In the genomic region with DNA sequence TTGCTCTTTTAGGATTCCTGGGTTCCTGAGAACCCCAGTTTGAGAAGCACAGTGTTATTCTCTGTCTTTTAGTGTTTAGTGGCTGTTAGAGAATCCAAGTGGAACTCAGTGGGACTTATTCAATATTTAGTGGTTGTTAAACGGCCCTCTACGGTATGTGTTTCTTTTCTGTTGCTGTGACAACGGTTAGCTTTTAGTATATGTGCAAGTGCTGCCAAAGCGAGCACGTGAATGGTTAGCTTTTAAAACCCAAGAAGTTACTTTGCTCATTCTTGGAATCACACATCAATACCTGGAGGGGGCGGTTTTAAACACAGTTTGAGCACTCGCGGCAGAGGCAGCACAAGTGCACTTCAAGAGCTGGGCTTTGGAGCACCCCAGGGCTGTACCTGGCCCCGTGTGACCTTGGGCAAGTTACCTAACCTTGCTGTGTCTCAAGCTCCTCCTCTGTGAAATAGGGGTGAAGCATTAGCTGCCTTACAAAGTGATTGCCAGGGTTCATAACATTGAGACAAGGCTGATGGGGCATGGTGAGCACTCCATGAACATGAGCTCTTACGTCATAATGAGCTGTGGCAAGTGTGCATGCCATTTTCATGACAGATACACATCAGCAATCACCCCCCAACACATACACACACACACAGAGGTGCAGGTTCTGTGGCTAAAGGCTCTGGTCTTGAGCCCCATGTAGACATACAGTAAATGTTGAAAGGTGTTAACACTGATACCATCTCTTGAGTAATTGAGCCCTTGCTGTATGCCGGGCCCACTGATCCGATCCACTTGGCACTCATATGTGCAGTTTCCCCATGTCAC, we compare ENCODE assay signal across 21 cellular contexts.
DNase-seq lines count a peak whose midpoint lies in the region; ATAC-seq and TF ChIP-seq lines count a peak whose summit lies in the region.
"Had no signal": no experiment of that assay in that cellular context is flagged by ENCODE, and none has a peak within 500 bp of the region (broad histone marks: within the 10 kb centered on the region; RNA-seq: fewer than 3 reads in every experiment).

No MANE protein-coding gene starts in this region.

- H4K20me1 ChIP-seq in Karpas-422 (ENCODE audit: insufficient read depth, low read depth, low read length) (no peaks in the 10 kb centered on the region), OCI-LY7 (ENCODE audit: insufficient read depth, low read length) (no peaks in the 10 kb centered on the region)

- BruUV-seq in OCI-LY7 (replicated peaks; lab: Mats Ljungman, UMichigan) = no TSS peak

- no peak overlapping the region for H3K27ac ChIP-seq in Karpas-422 (ENCODE audit: low read length)
- no peak overlapping the region for H3K27ac ChIP-seq in left lung
- no peak overlapping the region for H3K27ac ChIP-seq in thyroid gland
- H3K27ac ChIP-seq in OCI-LY7 (ENCODE audit: low read depth, low read length, poor library complexity, severe bottlenecking) = no peak overlapping the region
- H3K27ac ChIP-seq: brain microvascular endothelial cell, coronary artery, neutrophil, vagina had no signal

- H3K79me2 ChIP-seq in Karpas-422 (ENCODE audit: low read length) (no peaks in the 10 kb centered on the region), OCI-LY7 (ENCODE audit: insufficient read depth, low read depth, low read length) (no peaks in the 10 kb centered on the region)

- DNase-seq in AG10803 (ENCODE audit: low read depth) = peak; percentile 53
- peak; percentile 15 for DNase-seq in Karpas-422
- peak; percentile 54 for DNase-seq in epithelial cell of esophagus (ENCODE audit: low read depth)
- DNase-seq in left lung = no peak
- DNase-seq in thyroid gland = no peak
- no peak for DNase-seq in OCI-LY7 (ENCODE audit: low spot score)
- DNase-seq in CD1c-positive myeloid dendritic cell (ENCODE audit: extremely low spot score) = no peak
- no peak for DNase-seq in globus pallidus (ENCODE audit: low spot score)
- DNase-seq: activated CD4-positive, alpha-beta T cell treated with anti-CD3 and anti-CD28 coated beads, Interleukin-2, amount 10 ng/mL, durations not matched to agents 24 days and 14 days; activated naive CD8-positive, alpha-beta T cell treated with anti-CD3 and anti-CD28 coated beads, Interleukin-2, amount 10 ng/mL, durations not matched to agents 7 days and 5 days; brain microvascular endothelial cell; DMS 273 treated with DMSO at 0.1 percent for 48 hours; left colon; NCI-H82; PC-3; SIG-M5; substantia nigra; T-helper 1 cell had no signal

- H2AFZ ChIP-seq in Karpas-422 (ENCODE audit: low read length) = no peak overlapping the region
- no peak overlapping the region for H2AFZ ChIP-seq in OCI-LY7 (ENCODE audit: low read length)

- CTCF ChIA-PET in OCI-LY7 (lab: Charles Lee; ENCODE audit: unreplicated experiment) = no interaction called here

- H3K4me3 ChIP-seq in AG10803 (ENCODE audit: low read length) = no peak overlapping the region
- no peak overlapping the region for H3K4me3 ChIP-seq in Karpas-422 (ENCODE audit: low read length)
- H3K4me3 ChIP-seq in epithelial cell of esophagus (ENCODE audit: low read length) = no peak overlapping the region
- no peak overlapping the region for H3K4me3 ChIP-seq in left lung
- no peak overlapping the region for H3K4me3 ChIP-seq in thyroid gland (replicated peaks in 1 of 3)
- no peak overlapping the region for H3K4me3 ChIP-seq in OCI-LY7 (ENCODE audit: low read depth, low read length, poor library complexity, severe bottlenecking)
- H3K4me3 ChIP-seq: coronary artery, vagina had no signal

- ATAC-seq in left lung = peak; percentile 63
- ATAC-seq: left colon, PC-3 had no signal

- intact Hi-C loops in left lung (cut with DNase I) = no loop called here
- intact Hi-C loops in thyroid gland (cut with DNase I) = no loop called here
- intact Hi-C loops in OCI-LY7 (cut with micrococcal nuclease; ENCODE audit: unreplicated experiment) = no loop called here

- POLR2A ChIA-PET in OCI-LY7 (lab: Charles Lee) = no interaction called here

- WGBS in thyroid gland, 2 donors = 69 to 76% methylated on average over 11 to 12 of the region's 12 CpGs

- H3K9me3 ChIP-seq in Karpas-422 (ENCODE audit: low read length) (no peaks in the 10 kb centered on the region), left lung (no peaks in the 10 kb centered on the region), thyroid gland (no peaks in the 10 kb centered on the region), OCI-LY7 (ENCODE audit: low read length) (no peaks in the 10 kb centered on the region)
- H3K9me3 ChIP-seq: neutrophil, vagina had no signal

- no peak for TF ChIP-seq CTCF in AG10803 (conservative IDR thresholded peaks at IDR 0.05; ENCODE audit: low read length)
- no peak for TF ChIP-seq CTCF in epithelial cell of esophagus (IDR thresholded peaks at IDR 0.05; ENCODE audit: insufficient read depth, low read depth, low read length, missing control alignments)
- TF ChIP-seq CTCF in left lung (IDR thresholded peaks at IDR 0.05) = no peak
- TF ChIP-seq CTCF in thyroid gland (IDR thresholded peaks at IDR 0.05) = no peak
- TF ChIP-seq CTCF in OCI-LY7 (conservative IDR thresholded peaks at IDR 0.05; ENCODE audit: low read length) = no peak

- no peaks in the 10 kb centered on the region for H3K36me3 ChIP-seq in Karpas-422 (ENCODE audit: insufficient read depth, low read length)
- peaks cover 0 to 50% of the 10 kb centered on the region in 2 donors for H3K36me3 ChIP-seq in left lung
- peaks cover 8 to 16% of the 10 kb centered on the region in 2 donors for H3K36me3 ChIP-seq in thyroid gland
- H3K36me3 ChIP-seq in OCI-LY7 (ENCODE audit: insufficient read depth, low read length) = no peaks in the 10 kb centered on the region
- H3K36me3 ChIP-seq: neutrophil, vagina had no signal

- TF ChIP-seq POLR2A in thyroid gland (IDR thresholded peaks at IDR 0.05) = no peak

- H3K9me2 ChIP-seq in Karpas-422 (replicated peaks; ENCODE audit: insufficient read depth, low read length) (no peaks in the 10 kb centered on the region), OCI-LY7 (ENCODE audit: insufficient read depth, low read length) (no peaks in the 10 kb centered on the region)

- H3K9ac ChIP-seq in Karpas-422 (ENCODE audit: low read length) = no peak overlapping the region

- H3K4me1 ChIP-seq in Karpas-422 (ENCODE audit: low read length) (no peaks in the 10 kb centered on the region), left lung (no peaks in the 10 kb centered on the region), thyroid gland (no peaks in the 10 kb centered on the region), OCI-LY7 (ENCODE audit: insufficient read depth, low read length, poor library complexity, severe bottlenecking) (no peaks in the 10 kb centered on the region)

- no peak overlapping the region for H3K4me2 ChIP-seq in Karpas-422 (ENCODE audit: low read depth, low read length, poor library complexity, severe bottlenecking)
- no peak overlapping the region for H3K4me2 ChIP-seq in OCI-LY7 (ENCODE audit: low read length)

- H3K27me3 ChIP-seq in Karpas-422 (ENCODE audit: low read length) (no peaks in the 10 kb centered on the region), left lung (no peaks in the 10 kb centered on the region), thyroid gland (no peaks in the 10 kb centered on the region)
- H3K27me3 ChIP-seq: brain microvascular endothelial cell, neutrophil, vagina had no signal

Comparison
In these comparisons a context has a peak if more than half of its experiments do, and no peak if none do; other contexts are left out.
1. DNase-seq: peak in AG10803 (single experiment), Karpas-422 (single experiment) and epithelial cell of esophagus (single experiment); none in left lung (0 of 2), thyroid gland (0 of 2), OCI-LY7 (single experiment), CD1c-positive myeloid dendritic cell (single experiment) and globus pallidus (single experiment).